ENCODE assay signal across 8 cellular contexts in the genomic region with DNA sequence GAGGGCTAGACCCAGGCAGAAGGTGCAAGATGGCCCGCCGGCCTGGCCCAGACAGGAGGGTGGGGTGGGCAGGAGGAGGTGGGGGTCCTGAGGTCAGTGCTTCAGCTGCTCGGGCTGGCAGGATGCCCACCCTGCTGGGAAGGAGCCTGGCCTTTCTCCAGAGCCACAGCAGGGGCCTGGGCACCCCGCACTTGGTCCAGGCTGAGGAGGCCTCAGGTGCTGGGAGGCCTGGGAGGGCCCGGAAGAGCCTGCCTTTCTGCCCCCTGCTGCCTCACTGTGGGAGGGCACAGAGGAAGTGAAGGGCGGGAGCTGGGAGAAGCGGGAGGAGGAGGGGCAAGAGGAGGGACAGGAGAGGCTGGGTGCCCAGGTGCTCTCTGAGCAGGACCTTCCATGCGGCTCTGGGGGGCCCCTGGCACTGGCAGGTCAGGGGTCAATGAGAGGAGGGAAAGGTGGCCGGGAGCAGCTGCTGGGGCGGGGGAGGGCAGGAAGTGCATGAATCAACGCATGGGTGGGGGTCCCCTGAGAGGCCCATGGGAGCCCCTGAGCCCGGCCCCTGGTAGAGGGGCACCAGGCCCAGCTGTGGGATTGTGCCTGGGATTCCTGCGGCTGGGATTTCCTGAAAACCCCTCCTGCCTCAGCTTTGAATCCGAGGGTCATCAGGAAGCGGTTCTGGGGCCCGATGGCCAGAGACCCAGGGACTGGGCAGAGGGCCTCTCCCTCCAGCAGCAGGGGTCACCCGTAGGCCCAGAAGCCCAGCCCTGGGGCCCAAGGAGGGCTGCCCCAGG. TPM values are rescaled to one million over a fixed set of nuclear protein-coding genes. Genes with fewer than 3 reads are reported as not detected.
DNase-seq lines count a peak whose midpoint lies in the region; ATAC-seq and TF ChIP-seq lines count a peak whose summit lies in the region.

No MANE protein-coding gene starts in this region.

- H3K27me3 ChIP-seq in Caco-2 (replicated peaks; ENCODE audit: control insufficient read depth, insufficient read depth, low read length) (no peaks in the 10 kb centered on the region), neural progenitor cell (no peaks in the 10 kb centered on the region), upper lobe of right lung (no peaks in the 10 kb centered on the region)
- no peaks in the 10 kb centered on the region for H3K27me3 ChIP-seq in effector memory CD4-positive, alpha-beta T cell (replicated peaks; ENCODE audit: control insufficient read depth, insufficient read depth, low read length, poor library complexity, severe bottlenecking)

- DNase-seq in Caco-2 (peak; percentile 66 to 82), NCI-H146 treated with DMSO at 0.1 percent for 48 hours (lab: John Stamatoyannopoulos, UW; ENCODE audit: unreplicated experiment) (peak; percentile 68), neural progenitor cell (ENCODE audit: low spot score) (no peak), upper lobe of right lung (peak; percentile 89), germinal center (ENCODE audit: low spot score) (no peak)
- DNase-seq in activated CD4-positive, alpha-beta T cell treated with anti-CD3 and anti-CD28 coated beads for 36 hours, result peak; percentile 90
- peak; percentile 34 to 60 (median 37) for DNase-seq in effector memory CD4-positive, alpha-beta T cell

- H3K9me3 ChIP-seq in Caco-2, result no peaks in the 10 kb centered on the region
- H3K9me3 ChIP-seq in effector memory CD4-positive, alpha-beta T cell (ENCODE audit: control insufficient read depth, low read length), result no peaks in the 10 kb centered on the region
- no peaks in the 10 kb centered on the region for H3K9me3 ChIP-seq in neural progenitor cell (ENCODE audit: low read depth)
- no peaks in the 10 kb centered on the region for H3K9me3 ChIP-seq in upper lobe of right lung

- no peak overlapping the region for H3K4me2 ChIP-seq in neural progenitor cell

- CTCF ChIA-PET in Caco-2 (lab: Charles Lee), result interaction anchor here (0.5 to 1.0 kb wide), 5 partner anchors 24 to 99 kb away, joined by 3 to 6 read pairs (median 4); a partner anchor contains a TSS
- CTCF ChIA-PET in activated CD4-positive, alpha-beta T cell treated with anti-CD3 and anti-CD28 coated beads for 36 hours (lab: Charles Lee), result interaction anchor here (0.5 to 1.2 kb wide), 3 partner anchors 55 to 133 kb away, joined by 3 to 4 read pairs (median 3); no protein-coding TSS in a partner anchor

- POLR2A ChIA-PET in Caco-2 (lab: Charles Lee), result no interaction called here
- POLR2A ChIA-PET in activated CD4-positive, alpha-beta T cell treated with anti-CD3 and anti-CD28 coated beads for 36 hours (lab: Charles Lee), result interaction anchor here (0.6 kb wide), 1 partner anchor 72 kb away, joined by 3 read pairs; no protein-coding TSS in a partner anchor

- H3K9ac ChIP-seq in neural progenitor cell, result no peak overlapping the region

- H3K27ac ChIP-seq in effector memory CD4-positive, alpha-beta T cell (ENCODE audit: insufficient read depth, low read length, poor library complexity, severe bottlenecking), result peak overlapping the region; percentile 93
- H3K27ac ChIP-seq in neural progenitor cell (no peak overlapping the region), upper lobe of right lung (peak overlapping the region; percentile 84)

- no peaks in the 10 kb centered on the region for H3K79me2 ChIP-seq in neural progenitor cell (ENCODE audit: low read depth)

- H3K4me3 Mint-ChIP-seq in Caco-2 (ENCODE audit: unreplicated experiment) (peak overlapping the region; percentile 52), neural progenitor cell (no peak overlapping the region)
- H3K4me3 Mint-ChIP-seq in activated CD4-positive, alpha-beta T cell treated with anti-CD3 and anti-CD28 coated beads for 36 hours, result peak overlapping the region; percentile 78

- BruUV-seq in Caco-2 (replicated peaks; lab: Mats Ljungman, UMichigan), result no TSS peak

- H3K27ac Mint-ChIP-seq in Caco-2 (ENCODE audit: unreplicated experiment) (peak overlapping the region; percentile 78), neural progenitor cell (peak overlapping the region; percentile 83)
- H3K27ac Mint-ChIP-seq in activated CD4-positive, alpha-beta T cell treated with anti-CD3 and anti-CD28 coated beads for 36 hours, result peak overlapping the region; percentile 99

- ATAC-seq in GM21825 (IDR thresholded peaks at IDR 0.05; ENCODE audit: unreplicated experiment) (peak; percentile 47), upper lobe of right lung (peak; percentile 80)
- peak; percentile 76 for ATAC-seq in activated CD4-positive, alpha-beta T cell treated with anti-CD3 and anti-CD28 coated beads for 36 hours

- no peaks in the 10 kb centered on the region for H3K27me3 Mint-ChIP-seq in Caco-2 (ENCODE audit: insufficient read depth, unreplicated experiment)
- no peaks in the 10 kb centered on the region for H3K27me3 Mint-ChIP-seq in activated CD4-positive, alpha-beta T cell treated with anti-CD3 and anti-CD28 coated beads for 36 hours
- peaks cover 13% of the 10 kb centered on the region for H3K27me3 Mint-ChIP-seq in neural progenitor cell (ENCODE audit: insufficient read depth, low read depth)

- H2AFZ ChIP-seq in neural progenitor cell (replicated peaks), result no peak overlapping the region

- peaks cover 7% of the 10 kb centered on the region for H3K4me1 Mint-ChIP-seq in Caco-2 (ENCODE audit: low read depth, unreplicated experiment)
- H3K4me1 Mint-ChIP-seq in activated CD4-positive, alpha-beta T cell treated with anti-CD3 and anti-CD28 coated beads for 36 hours, result peaks cover 36% of the 10 kb centered on the region
- peaks cover 32% of the 10 kb centered on the region for H3K4me1 Mint-ChIP-seq in neural progenitor cell

- no peaks in the 10 kb centered on the region for H4K20me1 ChIP-seq in neural progenitor cell (ENCODE audit: low read depth)

- peaks cover 26% of the 10 kb centered on the region for H3K4me1 ChIP-seq in Caco-2
- peaks cover 46% of the 10 kb centered on the region for H3K4me1 ChIP-seq in effector memory CD4-positive, alpha-beta T cell (ENCODE audit: control insufficient read depth, insufficient read depth, low read length, poor library complexity, severe bottlenecking)
- H3K4me1 ChIP-seq in neural progenitor cell, result peaks cover 27% of the 10 kb centered on the region
- H3K4me1 ChIP-seq in upper lobe of right lung, result peaks cover 23% of the 10 kb centered on the region

- peak; percentile 32 to 70 for TF ChIP-seq CTCF in Caco-2 (IDR thresholded peaks at IDR 0.05; ENCODE audit: insufficient read depth in 1 of 2, low read depth in 1 of 2, low read length in 1 of 2, severe bottlenecking in 1 of 2, unreplicated experiment in 1 of 2)
- no peak for TF ChIP-seq CTCF in neural progenitor cell (IDR thresholded peaks at IDR 0.05)
- TF ChIP-seq CTCF in upper lobe of right lung (IDR thresholded peaks at IDR 0.05), result peak; percentile 50

- peaks cover 32% of the 10 kb centered on the region for H3F3A ChIP-seq in neural progenitor cell (ENCODE audit: low read depth)

- intact Hi-C loops in Caco-2 (cut with micrococcal nuclease; ENCODE audit: unreplicated experiment) (no loop called here), upper lobe of right lung (cut with DNase I) (no loop called here)
- intact Hi-C loops in activated CD4-positive, alpha-beta T cell treated with anti-CD3 and anti-CD28 coated beads for 36 hours (cut with DNase I, micrococcal nuclease), result loop anchor here (1.0 to 5.0 kb wide), 12 partner anchors 35 to 546 kb away; a partner anchor contains a TSS

- H3K36me3 Mint-ChIP-seq in Caco-2 (ENCODE audit: insufficient read depth, unreplicated experiment) (no peaks in the 10 kb centered on the region), neural progenitor cell (peaks cover 3% of the 10 kb centered on the region)
- no peaks in the 10 kb centered on the region for H3K36me3 Mint-ChIP-seq in activated CD4-positive, alpha-beta T cell treated with anti-CD3 and anti-CD28 coated beads for 36 hours (ENCODE audit: low read depth)

- no peak overlapping the region for H3K4me3 ChIP-seq in Caco-2 (ENCODE audit: low read depth, low read length)
- H3K4me3 ChIP-seq in effector memory CD4-positive, alpha-beta T cell (ENCODE audit: insufficient read depth, low read depth, low read length, poor library complexity, severe bottlenecking), result peak overlapping the region; percentile 7
- no peak overlapping the region for H3K4me3 ChIP-seq in neural progenitor cell
- peak overlapping the region; percentile 2 for H3K4me3 ChIP-seq in upper lobe of right lung

- H3K36me3 ChIP-seq in Caco-2 (ENCODE audit: control insufficient read depth, insufficient read depth, low read length) (no peaks in the 10 kb centered on the region), neural progenitor cell (no peaks in the 10 kb centered on the region), upper lobe of right lung (no peaks in the 10 kb centered on the region)
- H3K36me3 ChIP-seq in effector memory CD4-positive, alpha-beta T cell (ENCODE audit: control insufficient read depth, insufficient read depth, low read length), result no peaks in the 10 kb centered on the region

- no peaks in the 10 kb centered on the region for H3K9me3 Mint-ChIP-seq in Caco-2 (ENCODE audit: unreplicated experiment)
- H3K9me3 Mint-ChIP-seq in activated CD4-positive, alpha-beta T cell treated with anti-CD3 and anti-CD28 coated beads for 36 hours (ENCODE audit: low read depth), result no peaks in the 10 kb centered on the region
- H3K9me3 Mint-ChIP-seq in neural progenitor cell, result no peaks in the 10 kb centered on the region

RNA-seq across cellular contexts. Expression of a gene that starts 49.9 kb away (rescaled TPM):
- total RNA-seq in Caco-2 (2022) (17.8 and 19.3 TPM in 2 replicates), neural progenitor cell (ENCODE audit: low replicate concordance) (0.34 and 1.5 TPM in 2 replicates), upper lobe of right lung (26.0 TPM)
- total RNA-seq in activated CD4-positive, alpha-beta T cell treated with anti-CD3 and anti-CD28 coated beads for 36 hours, result 1 to 10 TPM; 2.4 to 2.9 TPM

Comparison
In these comparisons a context has a peak if more than half of its experiments do, and no peak if none do; other contexts are left out.
1. DNase-seq: peak in Caco-2 (2 of 2), NCI-H146 treated with DMSO at 0.1 percent for 48 hours (single experiment), activated CD4-positive, alpha-beta T cell treated with anti-CD3 and anti-CD28 coated beads for 36 hours (single experiment), effector memory CD4-positive, alpha-beta T cell (3 of 3) and upper lobe of right lung (single experiment); none in neural progenitor cell (single experiment) and germinal center (single experiment).
2. H3K4me3 ChIP-seq: peak in effector memory CD4-positive, alpha-beta T cell (single experiment) and upper lobe of right lung (single experiment); none in Caco-2 (single experiment) and neural progenitor cell (single experiment).
3. intact Hi-C loops: an anchor here in activated CD4-positive, alpha-beta T cell treated with anti-CD3 and anti-CD28 coated beads for 36 hours (1.0 to 5.0 kb wide); none called in Caco-2 and upper lobe of right lung.
4. Peak in every context shown above with its lines, with median percentiles within 50 percentile points of each other: H3K27ac Mint-ChIP-seq and ATAC-seq.